1 cellular context compared by ENCODE assay signal in genomic region chr6:134174790-134175531, GRCh38.
A peak's percentile ranks its signal among the peaks of the same experiment; 100 is the strongest.
TF ChIP-seq lines count a peak whose summit lies in the region.

No MANE protein-coding gene starts in this region.

TF ChIP-seq in K562, 482 proteins besides CTCF, POLR2A, EP300 and RAD21 (continued from another document and continues in another):
- no peak for TF ChIP-seq BRF1 (IDR thresholded peaks at IDR 0.05; ENCODE audit: borderline replicate concordance, extremely low read depth, insufficient read length)
- TF ChIP-seq HDAC2 (IDR thresholded peaks at IDR 0.05) = no peak
- TF ChIP-seq POU5F1 (IDR thresholded peaks at IDR 0.05; ENCODE audit: borderline replicate concordance, low read depth, low read length, partially characterized antibody) = no peak
- 0 out of 2 replicates have a peak, but pooled peaks have one; percentile 4 for TF ChIP-seq JUN (IDR thresholded peaks at IDR 0.05; ENCODE audit: borderline replicate concordance, low read depth, low read length)
- no peak for TF ChIP-seq JUN (CRISPR knock-in tag; IDR thresholded peaks at IDR 0.05; ENCODE audit: borderline replicate concordance)
- TF ChIP-seq POLR3A (IDR thresholded peaks at IDR 0.05; ENCODE audit: borderline replicate concordance, extremely low read depth, insufficient read depth, insufficient read length) = no peak
- no peak for TF ChIP-seq NFYB (IDR thresholded peaks at IDR 0.05; ENCODE audit: extremely low read depth, insufficient read length)
- no peak for TF ChIP-seq ZKSCAN1 (IDR thresholded peaks at IDR 0.05; ENCODE audit: low read depth, low read length)
- TF ChIP-seq TCF7 (IDR thresholded peaks at IDR 0.05; ENCODE audit: borderline replicate concordance) = no peak
- TF ChIP-seq ZNF707 (CRISPR knock-in tag; conservative IDR thresholded peaks at IDR 0.05) = no peak
- TF ChIP-seq GATAD2A (IDR thresholded peaks at IDR 0.05) = no peak; the same call in none of the 2 replicates
- TF ChIP-seq MTA1 (IDR thresholded peaks at IDR 0.05; ENCODE audit: borderline replicate concordance) = no peak
- TF ChIP-seq TAF9B (IDR thresholded peaks at IDR 0.05; ENCODE audit: partially characterized antibody) = peak; percentile 63
- peak; percentile 30; the same call in 1 of the 2 replicates for TF ChIP-seq TCF3 (CRISPR knock-in tag; IDR thresholded peaks at IDR 0.05)
- no peak for TF ChIP-seq BRD9 (IDR thresholded peaks at IDR 0.05; ENCODE audit: low read depth, partially characterized antibody)
- TF ChIP-seq THRA (IDR thresholded peaks at IDR 0.05) = no peak
- peak in 1 of 2 experiments; percentile 56; a peak in 1 of 4 replicates for TF ChIP-seq TEAD1 (CRISPR knock-in tag; IDR thresholded peaks at IDR 0.05)
- TF ChIP-seq BHLHE40 (IDR thresholded peaks at IDR 0.05; ENCODE audit: low read length) = 0 out of 2 replicates have a peak, but pooled peaks have one; percentile 7
- peak; percentile 65; the same call in 1 of the 2 replicates for TF ChIP-seq ZNF592 (IDR thresholded peaks at IDR 0.05)
- no peak for TF ChIP-seq ELK1 (CRISPR knock-in tag; IDR thresholded peaks at IDR 0.05)
- no peak for TF ChIP-seq PHF20 (IDR thresholded peaks at IDR 0.05; ENCODE audit: partially characterized antibody)
- no peak for TF ChIP-seq SIX5 (IDR thresholded peaks at IDR 0.05; ENCODE audit: borderline replicate concordance in 1 of 2, insufficient read depth in 1 of 2, low read depth in 1 of 2, low read length in 2 of 2)
- no peak for TF ChIP-seq CREB5 (CRISPR knock-in tag; IDR thresholded peaks at IDR 0.05)
- TF ChIP-seq DNMT1 (IDR thresholded peaks at IDR 0.05) = no peak
- peak; percentile 41; the same call in 1 of the 2 replicates for TF ChIP-seq DEAF1 (CRISPR knock-in tag; IDR thresholded peaks at IDR 0.05)
- TF ChIP-seq MCM7 (IDR thresholded peaks at IDR 0.05) = no peak
- TF ChIP-seq FOXK2 (conservative IDR thresholded peaks at IDR 0.05 in 1 of 2, IDR thresholded peaks at IDR 0.05 in 1 of 2; ENCODE audit: low read depth in 2 of 2) = no peak
- TF ChIP-seq EZH2 (IDR thresholded peaks at IDR 0.05; ENCODE audit: borderline replicate concordance, low read depth, low read length) = no peak
- peak; percentile 81 for TF ChIP-seq SP1 (CRISPR knock-in tag; IDR thresholded peaks at IDR 0.05)
- no peak for TF ChIP-seq ZNF143 (CRISPR knock-in tag; IDR thresholded peaks at IDR 0.05)
- TF ChIP-seq PBX2 (CRISPR knock-in tag; IDR thresholded peaks at IDR 0.05; ENCODE audit: low read depth) = no peak
- TF ChIP-seq PBX2 (tag; conservative IDR thresholded peaks at IDR 0.05; ENCODE audit: low read depth) = no peak
- TF ChIP-seq FOXK1 (CRISPR knock-in tag; IDR thresholded peaks at IDR 0.05; ENCODE audit: borderline replicate concordance) = peak; percentile 19; the same call in 1 of the 2 replicates
- TF ChIP-seq ZNF23 (CRISPR knock-in tag; IDR thresholded peaks at IDR 0.05) = no peak
- no peak; the same call in 1 of the 2 replicates for TF ChIP-seq ZNF12 (CRISPR knock-in tag; IDR thresholded peaks at IDR 0.05)
- no peak for TF ChIP-seq FOXA1 (IDR thresholded peaks at IDR 0.05; ENCODE audit: borderline replicate concordance)
- no peak for TF ChIP-seq HDAC3 (IDR thresholded peaks at IDR 0.05; ENCODE audit: borderline replicate concordance, partially characterized antibody)
- peak; percentile 96 for TF ChIP-seq MTA3 (IDR thresholded peaks at IDR 0.05; ENCODE audit: borderline replicate concordance)
- no peak; the same call in 1 of the 2 replicates for TF ChIP-seq CBX1 (IDR thresholded peaks at IDR 0.05; ENCODE audit: low read depth)
- TF ChIP-seq ZBED1 (IDR thresholded peaks at IDR 0.05) = no peak
- TF ChIP-seq TAL1 (IDR thresholded peaks at IDR 0.05) = no peak
- TF ChIP-seq ZNF780A (CRISPR knock-in tag; IDR thresholded peaks at IDR 0.05) = no peak
- no peak for TF ChIP-seq HEY1 (CRISPR knock-in tag; IDR thresholded peaks at IDR 0.05; ENCODE audit: borderline replicate concordance)
- no peak for TF ChIP-seq ELF1 (tag; IDR thresholded peaks at IDR 0.05)
- TF ChIP-seq SETDB1 (IDR thresholded peaks at IDR 0.05; ENCODE audit: low read length) = no peak
- no peak for TF ChIP-seq IRF9 (tag; IDR thresholded peaks at IDR 0.05)
- no peak for TF ChIP-seq U2AF2 (optimal IDR thresholded peaks at IDR 0.05; ENCODE audit: low read depth, low read length)
- TF ChIP-seq ZNF165 (CRISPR knock-in tag; IDR thresholded peaks at IDR 0.05; ENCODE audit: borderline replicate concordance) = no peak
- peak in 1 of 2 experiments; percentile 81; a peak in 2 of 4 replicates for TF ChIP-seq ZNF639 (CRISPR knock-in tag; conservative IDR thresholded peaks at IDR 0.05 in 1 of 2, IDR thresholded peaks at IDR 0.05 in 1 of 2)
- TF ChIP-seq PYGO2 (tag; IDR thresholded peaks at IDR 0.05) = no peak
- no peak for TF ChIP-seq TFAM (CRISPR knock-in tag; conservative IDR thresholded peaks at IDR 0.05)
- TF ChIP-seq LCOR (CRISPR knock-in tag; IDR thresholded peaks at IDR 0.05) = peak; percentile 87; the same call in 1 of the 2 replicates
